21 cellular contexts compared by ENCODE assay signal in genomic region chr16:88883946-88884345, GRCh38. TPM values are rescaled to one million over a fixed set of nuclear protein-coding genes. Genes with fewer than 3 reads are reported as not detected.
DNase-seq lines count a peak whose midpoint lies in the region; ATAC-seq, FAIRE-seq and TF ChIP-seq lines count a peak whose summit lies in the region.
"Had no signal": no experiment of that assay in that cellular context is flagged by ENCODE, and none has a peak within 500 bp of the region (broad histone marks: within the 10 kb centered on the region; RNA-seq: fewer than 3 reads in every experiment).

No MANE protein-coding gene starts in this region.

- H3K9ac ChIP-seq in HepG2 (ENCODE audit: insufficient read depth, low read depth, low read length): no peak overlapping the region
- no peak overlapping the region for H3K9ac ChIP-seq in K562 (ENCODE audit: insufficient read depth in 1 of 2, low read depth in 2 of 2, low read length in 2 of 2)

- TF ChIP-seq CTCF in HepG2 (CRISPR knock-in tag; IDR thresholded peaks at IDR 0.05) (no peak), right lobe of liver (IDR thresholded peaks at IDR 0.05) (no peak), K562 (IDR thresholded peaks at IDR 0.05 in 2 of 3, conservative IDR thresholded peaks at IDR 0.05 in 1 of 3; ENCODE audit: insufficient read depth in 2 of 3, low read depth in 1 of 3, low read length in 3 of 3) (no peak), thyroid gland (IDR thresholded peaks at IDR 0.05) (no peak)

- 13% methylated on average over 10 of the region's 11 CpGs for WGBS in HepG2 (ENCODE audit: low lambda C conversion rate)
- WGBS in right lobe of liver (ENCODE audit: insufficient coverage, low coverage, low lambda C conversion rate, missing lambda C conversion rate): no CpG with 5 or more reads among the region's 11 CpGs
- WGBS in K562 (ENCODE audit: insufficient coverage, low coverage, missing lambda C conversion rate): 99% methylated on average over 11 of the region's 11 CpGs
- 89 to 96% methylated on average over 3 to 11 of the region's 11 CpGs for WGBS in thyroid gland, 2 donors
- 83% methylated on average over 11 of the region's 11 CpGs for WGBS in right cardiac atrium

- H3K4me2 ChIP-seq in HepG2 (ENCODE audit: low read depth, low read length) (no peak overlapping the region), K562 (ENCODE audit: insufficient read depth, low read length) (no peak overlapping the region)

- H3K4me3 ChIP-seq in HepG2 (replicated peaks in 1 of 3; ENCODE audit: insufficient read depth in 1 of 3, low read depth in 2 of 3, low read length in 3 of 3) (no peak overlapping the region), right lobe of liver (no peak overlapping the region), K562 (no peak overlapping the region), thyroid gland (replicated peaks in 1 of 3) (no peak overlapping the region), right cardiac atrium (ENCODE audit: low read length) (no peak overlapping the region)

- H3K4me1 ChIP-seq in HepG2 (ENCODE audit: insufficient read depth, low read length): peaks cover 24% of the 10 kb centered on the region
- H3K4me1 ChIP-seq in right lobe of liver: peaks cover 0 to 29% (median 0%) of the 10 kb centered on the region in 4 donors
- peaks cover 0 to 92% of the 10 kb centered on the region in 2 experiments; a peak in 3 of 5 replicates for H3K4me1 ChIP-seq in K562 (replicated peaks in 1 of 2; ENCODE audit: control insufficient read depth in 2 of 2, insufficient read depth in 2 of 2, low read length in 2 of 2)
- H3K4me1 ChIP-seq in thyroid gland: peaks cover 14 to 29% of the 10 kb centered on the region in 2 donors
- H3K4me1 ChIP-seq in right cardiac atrium (ENCODE audit: control insufficient read depth, insufficient read depth, low read length): no peaks in the 10 kb centered on the region

- POLR2A ChIA-PET in HepG2 (lab: Yijun Ruan, JAX): no interaction called here
- POLR2A ChIA-PET in K562 (lab: Yijun Ruan, JAX): no interaction called here

- no peak for TF ChIP-seq POLR2A in HepG2 (IDR thresholded peaks at IDR 0.05; ENCODE audit: insufficient read depth in 1 of 2, low read depth in 2 of 2, low read length in 2 of 2)
- no peak for TF ChIP-seq POLR2A in right lobe of liver (IDR thresholded peaks at IDR 0.05)
- TF ChIP-seq POLR2A in K562 (conservative IDR thresholded peaks at IDR 0.05): no peak
- no peak for TF ChIP-seq POLR2A in thyroid gland (IDR thresholded peaks at IDR 0.05)

- H3K27ac ChIP-seq in HepG2 (ENCODE audit: extremely low read length, insufficient read depth, low read length): no peak overlapping the region
- H3K27ac ChIP-seq in right lobe of liver: no peak overlapping the region
- no peak overlapping the region for H3K27ac ChIP-seq in K562 (ENCODE audit: extremely low read depth, low read depth, low read length)
- no peak overlapping the region for H3K27ac ChIP-seq in thyroid gland
- no peak overlapping the region for H3K27ac ChIP-seq in right cardiac atrium (ENCODE audit: low read length)

- CTCF ChIA-PET in HepG2 (lab: Yijun Ruan, JAX; ENCODE audit: low intra/inter-chr PET ratio, low total read pairs): no interaction called here
- CTCF ChIA-PET in K562 (lab: Yijun Ruan, JAX; ENCODE audit: low intra/inter-chr PET ratio): no interaction called here

- H3K9me3 ChIP-seq in HepG2 (ENCODE audit: low read length) (no peaks in the 10 kb centered on the region), right lobe of liver (no peaks in the 10 kb centered on the region), K562 (replicated peaks; ENCODE audit: control insufficient read depth, insufficient read depth, low read depth, low read length) (peaks cover 3% of the 10 kb centered on the region), thyroid gland (no peaks in the 10 kb centered on the region), right cardiac atrium (ENCODE audit: control insufficient read depth, low read length) (no peaks in the 10 kb centered on the region)

- peaks cover 36 to 97% of the 10 kb centered on the region in 2 experiments for H3K27me3 ChIP-seq in HepG2 (ENCODE audit: control insufficient read depth in 1 of 2, insufficient read depth in 2 of 2, low read length in 2 of 2)
- H3K27me3 ChIP-seq in right lobe of liver: no peaks in the 10 kb centered on the region
- H3K27me3 ChIP-seq in K562 (ENCODE audit: control insufficient read depth in 2 of 2, insufficient read depth in 2 of 2, low read length in 2 of 2): no peaks in the 10 kb centered on the region
- H3K27me3 ChIP-seq in thyroid gland: no peaks in the 10 kb centered on the region
- H3K27me3 ChIP-seq in right cardiac atrium (ENCODE audit: control insufficient read depth, insufficient read depth): no peaks in the 10 kb centered on the region

- intact Hi-C loops in HepG2 (cut with micrococcal nuclease; ENCODE audit: unreplicated experiment): no loop called here
- intact Hi-C loops in right lobe of liver (cut with DNase I): no loop called here
- intact Hi-C loops in K562 (cut with micrococcal nuclease): no loop called here
- intact Hi-C loops in posterior cingulate gyrus (cut with DNase I): no loop called here
- intact Hi-C loops in thyroid gland (cut with DNase I): no loop called here
- intact Hi-C loops in right cardiac atrium (cut with DNase I): no loop called here

- no peaks in the 10 kb centered on the region for H3K79me2 ChIP-seq in HepG2 (ENCODE audit: insufficient read depth, low read length)
- peaks cover 23% of the 10 kb centered on the region for H3K79me2 ChIP-seq in K562 (ENCODE audit: control insufficient read depth, insufficient read depth, low read length)

- H3K9me1 ChIP-seq in K562 (ENCODE audit: control insufficient read depth, insufficient read depth, low read length): no peaks in the 10 kb centered on the region

- FAIRE-seq in HepG2 (lab: Jason Lieb, UNC) (no peak), K562 (lab: Jason Lieb, UNC) (no peak)
- FAIRE-seq: GM12891, GM18507 had no signal

- H3K36me3 ChIP-seq in HepG2 (replicated peaks in 1 of 2; ENCODE audit: control insufficient read depth in 1 of 2, insufficient read depth in 2 of 2, low read length in 2 of 2) (no peaks in the 10 kb centered on the region), right lobe of liver (no peaks in the 10 kb centered on the region), K562 (ENCODE audit: control insufficient read depth, insufficient read depth, low read length) (peaks cover 97% of the 10 kb centered on the region), thyroid gland (no peaks in the 10 kb centered on the region)

- BruUV-seq in HepG2 (replicated peaks; lab: Mats Ljungman, UMichigan): no TSS peak
- no TSS peak for BruUV-seq in K562 (replicated peaks; lab: Mats Ljungman, UMichigan)

- H4K20me1 ChIP-seq in HepG2 (ENCODE audit: insufficient read depth, low read length) (peaks cover 14% of the 10 kb centered on the region; the same call in 1 of the 2 replicates), K562 (replicated peaks; ENCODE audit: control insufficient read depth, insufficient read depth, low read length) (no peaks in the 10 kb centered on the region)

- in situ Hi-C loops in HepG2 (cut with HindIII; ENCODE audit: extremely low pct_ligation_motif_present, low pct_unique_long_range_greater_than_20kb): no loop called here
- in situ Hi-C loops in K562 (cut with MboI): no loop called here

- TF ChIP-seq EP300 in HepG2 (IDR thresholded peaks at IDR 0.05; ENCODE audit: low read depth in 2 of 2, low read length in 2 of 2) (no peak), HepG2 (CRISPR knock-in tag; IDR thresholded peaks at IDR 0.05; ENCODE audit: borderline replicate concordance) (no peak), K562 (IDR thresholded peaks at IDR 0.05; ENCODE audit: low read length) (no peak)

- ATAC-seq in HepG2 (no peak), right lobe of liver (no peak), K562 (no peak), GM21529 (IDR thresholded peaks at IDR 0.05; ENCODE audit: unreplicated experiment) (no peak), right cardiac atrium (no peak)
- ATAC-seq: Panc1 had no signal

- no peak for DNase-seq in HepG2 (ENCODE audit: low spot score)
- DNase-seq in right lobe of liver: no peak
- DNase-seq in K562 (ENCODE audit: extremely low read depth in 1 of 4, low spot score in 3 of 4): no peak
- DNase-seq in posterior cingulate gyrus: peak in 7 of 10 donors; percentile 17 to 91 (median 50)
- DNase-seq in thyroid gland: no peak
- no peak for DNase-seq in right cardiac atrium
- DNase-seq: CD4-positive, alpha-beta memory T cell; GOT3; MM.1S; NCI-H1105 treated with DMSO at 0.1 percent for 48 hours; NCI-H187; NCI-H2107; NCI-H345; NCI-H524 treated with DMSO at 0.1 percent for 48 hours had no signal

- TF ChIP-seq RAD21 in HepG2 (CRISPR knock-in tag; IDR thresholded peaks at IDR 0.05) (no peak), K562 (CRISPR knock-in tag; conservative IDR thresholded peaks at IDR 0.05 in 1 of 2, IDR thresholded peaks at IDR 0.05 in 1 of 2) (no peak)

- H2AFZ ChIP-seq in HepG2 (ENCODE audit: low read length): no peak overlapping the region
- H2AFZ ChIP-seq in K562 (ENCODE audit: low read depth, low read length): no peak overlapping the region

RNA-seq across cellular contexts. Expression of gene PABPN1L, which starts 17.5 kb away (rescaled TPM):
- total RNA-seq in HepG2 (2016; rRNA removed; fragmentation: Illumina TruSeq; extraction: Trizol) (not detected in 2 replicates), right lobe of liver (under 1 TPM in 1 of 6 experiments, not detected in 5; 0.37 TPM), K562 (2014; rRNA removed) (0.32 TPM in 1 of 2 replicates, not detected in the other), K562 (2014; rRNA removed; fragmentation: Illumina TruSeq; extraction: Trizol) (not detected in 2 replicates), K562 (2015; rRNA removed; fragmentation: Illumina TruSeq; extraction: Trizol) (0.19 TPM in 1 of 2 replicates, not detected in the other), K562 (2021) (0.29 TPM in 1 of 2 replicates, not detected in the other), thyroid gland (not detected), right cardiac atrium (not detected)
- not detected in 2 replicates for total RNA-seq in HepG2 (2016; cell fraction: cytosol; rRNA removed; fragmentation: Illumina TruSeq; extraction: Trizol; ENCODE audit: low read depth)
- not detected in 2 replicates for total RNA-seq in HepG2 (2016; cell fraction: insoluble cytoplasmic fraction; rRNA removed; fragmentation: Illumina TruSeq; extraction: Trizol)
- not detected in 2 replicates for total RNA-seq in HepG2 (2016; cell fraction: membrane; rRNA removed; fragmentation: Illumina TruSeq; extraction: Trizol)
- not detected in 2 replicates for total RNA-seq in HepG2 (2016; cell fraction: nucleus; rRNA removed; fragmentation: Illumina TruSeq; extraction: Trizol)
- polyA plus RNA-seq in HepG2 (2011; rRNA removed) (not detected in 2 replicates), K562 (2011; rRNA removed) (not detected in 2 replicates), K562 (2014; fragmentation: Illumina TruSeq; extraction: Trizol) (not detected in 2 replicates), K562 (2014; fragmentation: Nextera tagmentation; extraction: Ambion mirVana) (not detected), K562 (2014; rRNA removed) (0.11 TPM in 1 of 2 replicates, not detected in the other), right cardiac atrium (not detected)
- not detected in 2 replicates for polyA plus RNA-seq in HepG2 (2011; cell fraction: cytosol; rRNA removed)
- polyA plus RNA-seq in HepG2 (2011; cell fraction: nucleus; rRNA removed): not detected in 2 replicates
- polyA plus RNA-seq in HepG2 (2012): not detected in 2 replicates
- not detected in 2 replicates for polyA plus RNA-seq in HepG2 (2016; cell fraction: cytosol; fragmentation: Illumina TruSeq; extraction: Trizol; ENCODE audit: low read depth)
- not detected in 2 replicates for polyA plus RNA-seq in HepG2 (2016; cell fraction: insoluble cytoplasmic fraction; fragmentation: Illumina TruSeq; extraction: Trizol; ENCODE audit: low read depth)
- not detected in 2 replicates for polyA plus RNA-seq in HepG2 (2016; cell fraction: membrane; fragmentation: Illumina TruSeq; extraction: Trizol; ENCODE audit: low read depth)
- polyA plus RNA-seq in HepG2 (2016; cell fraction: nucleus; fragmentation: Illumina TruSeq; extraction: Trizol; ENCODE audit: insufficient read depth, low read depth): not detected in 2 replicates
- polyA minus RNA-seq in HepG2 (2011; rRNA and poly(A)+ RNA removed; ENCODE audit: low replicate concordance): not detected in 2 replicates
- not detected in 2 replicates for polyA minus RNA-seq in HepG2 (2011; cell fraction: cytosol; rRNA and poly(A)+ RNA removed)
- not detected in 2 replicates for polyA minus RNA-seq in HepG2 (2011; cell fraction: nucleus; rRNA and poly(A)+ RNA removed)
- total RNA-seq in K562 (2011; cell fraction: chromatin; rRNA removed; ENCODE audit: low replicate concordance): 0.46 and 2.2 TPM in 2 replicates
- 0.26 and 0.50 TPM in 2 replicates for total RNA-seq in K562 (2011; cell fraction: nucleolus; rRNA removed)
- total RNA-seq in K562 (2011; cell fraction: nucleoplasm; rRNA removed): 0.29 and 0.99 TPM in 2 replicates
- polyA plus RNA-seq in K562 (2011; cell fraction: cytosol; rRNA removed): not detected in 2 replicates
- polyA plus RNA-seq in K562 (2011; cell fraction: nucleus; rRNA removed): 0.55 and 0.58 TPM in 2 replicates
- 0.29 and 0.71 TPM in 2 replicates for polyA plus RNA-seq in K562 (2012)
- not detected in 2 replicates for polyA minus RNA-seq in K562 (2011; rRNA and poly(A)+ RNA removed)
- polyA minus RNA-seq in K562 (2011; cell fraction: cytosol; rRNA and poly(A)+ RNA removed): not detected in 2 replicates
- polyA minus RNA-seq in K562 (2011; cell fraction: nucleus; rRNA and poly(A)+ RNA removed): not detected in 2 replicates
- total RNA-seq: A172; CD4-positive, alpha-beta memory T cell; LHCN-M2; SK-MEL-5 had no signal
- polyA plus RNA-seq: CD4-positive, alpha-beta memory T cell had no signal

RNA-seq across cellular contexts. Expression of gene TRAPPC2L, which starts 27.0 kb away (rescaled TPM):
- total RNA-seq in HepG2 (2016; rRNA removed; fragmentation: Illumina TruSeq; extraction: Trizol): 107 and 158 TPM in 2 replicates
- total RNA-seq in HepG2 (2016; cell fraction: cytosol; rRNA removed; fragmentation: Illumina TruSeq; extraction: Trizol; ENCODE audit: low read depth): 39.7 and 49.5 TPM in 2 replicates
- total RNA-seq in HepG2 (2016; cell fraction: insoluble cytoplasmic fraction; rRNA removed; fragmentation: Illumina TruSeq; extraction: Trizol): 117 and 161 TPM in 2 replicates
- 55.4 and 64.8 TPM in 2 replicates for total RNA-seq in HepG2 (2016; cell fraction: membrane; rRNA removed; fragmentation: Illumina TruSeq; extraction: Trizol)
- 54.9 and 68.3 TPM in 2 replicates for total RNA-seq in HepG2 (2016; cell fraction: nucleus; rRNA removed; fragmentation: Illumina TruSeq; extraction: Trizol)
- polyA plus RNA-seq in HepG2 (2011; rRNA removed): 94.9 and 96.3 TPM in 2 replicates
- 49.7 and 65.0 TPM in 2 replicates for polyA plus RNA-seq in HepG2 (2011; cell fraction: cytosol; rRNA removed)
- 60.0 and 63.3 TPM in 2 replicates for polyA plus RNA-seq in HepG2 (2011; cell fraction: nucleus; rRNA removed)
- 72.5 and 94.4 TPM in 2 replicates for polyA plus RNA-seq in HepG2 (2012)
- 51.9 and 69.2 TPM in 2 replicates for polyA plus RNA-seq in HepG2 (2016; cell fraction: cytosol; fragmentation: Illumina TruSeq; extraction: Trizol; ENCODE audit: low read depth)
- polyA plus RNA-seq in HepG2 (2016; cell fraction: insoluble cytoplasmic fraction; fragmentation: Illumina TruSeq; extraction: Trizol; ENCODE audit: low read depth): 217 and 222 TPM in 2 replicates
- polyA plus RNA-seq in HepG2 (2016; cell fraction: membrane; fragmentation: Illumina TruSeq; extraction: Trizol; ENCODE audit: low read depth): 75.4 and 76.3 TPM in 2 replicates
- polyA plus RNA-seq in HepG2 (2016; cell fraction: nucleus; fragmentation: Illumina TruSeq; extraction: Trizol; ENCODE audit: insufficient read depth, low read depth): 124 and 134 TPM in 2 replicates
- polyA minus RNA-seq in HepG2 (2011; rRNA and poly(A)+ RNA removed; ENCODE audit: low replicate concordance): 63.0 and 105 TPM in 2 replicates
- 10.9 and 13.1 TPM in 2 replicates for polyA minus RNA-seq in HepG2 (2011; cell fraction: cytosol; rRNA and poly(A)+ RNA removed)
- 45.4 and 54.3 TPM in 2 replicates for polyA minus RNA-seq in HepG2 (2011; cell fraction: nucleus; rRNA and poly(A)+ RNA removed)
- total RNA-seq in right lobe of liver: 10 to 100 TPM; 15.1 to 25.5 (median 20.1) TPM
- 43.1 and 83.7 TPM in 2 replicates for total RNA-seq in K562 (2011; cell fraction: chromatin; rRNA removed; ENCODE audit: low replicate concordance)
- total RNA-seq in K562 (2011; cell fraction: nucleolus; rRNA removed): 64.3 and 69.7 TPM in 2 replicates
- total RNA-seq in K562 (2011; cell fraction: nucleoplasm; rRNA removed): 53.0 and 53.7 TPM in 2 replicates
- total RNA-seq in K562 (2014; rRNA removed): 60.4 and 77.5 TPM in 2 replicates
- 92.6 and 126 TPM in 2 replicates for total RNA-seq in K562 (2014; rRNA removed; fragmentation: Illumina TruSeq; extraction: Trizol)
- 61.1 and 69.1 TPM in 2 replicates for total RNA-seq in K562 (2015; rRNA removed; fragmentation: Illumina TruSeq; extraction: Trizol)
- total RNA-seq in K562 (2021): 89.1 and 92.6 TPM in 2 replicates
- 124 and 163 TPM in 2 replicates for polyA plus RNA-seq in K562 (2011; rRNA removed)
- 94.2 and 150 TPM in 2 replicates for polyA plus RNA-seq in K562 (2011; cell fraction: cytosol; rRNA removed)
- polyA plus RNA-seq in K562 (2011; cell fraction: nucleus; rRNA removed): 96.2 and 120 TPM in 2 replicates
- polyA plus RNA-seq in K562 (2012): 69.9 and 168 TPM in 2 replicates
- polyA plus RNA-seq in K562 (2014; fragmentation: Illumina TruSeq; extraction: Trizol): 97.5 and 104 TPM in 2 replicates
- 100 to 1,000 TPM; 345 to 398 TPM for polyA plus RNA-seq in K562 (2014; fragmentation: Nextera tagmentation; extraction: Ambion mirVana)
- polyA plus RNA-seq in K562 (2014; rRNA removed): 92.4 and 99.1 TPM in 2 replicates
- polyA minus RNA-seq in K562 (2011; rRNA and poly(A)+ RNA removed): 28.3 and 55.3 TPM in 2 replicates
- polyA minus RNA-seq in K562 (2011; cell fraction: cytosol; rRNA and poly(A)+ RNA removed): 24.9 and 30.9 TPM in 2 replicates
- 30.4 and 33.3 TPM in 2 replicates for polyA minus RNA-seq in K562 (2011; cell fraction: nucleus; rRNA and poly(A)+ RNA removed)
- total RNA-seq in thyroid gland: 10 to 100 TPM; 18.9 to 50.4 (median 43.8) TPM
- total RNA-seq in right cardiac atrium: 10 to 100 TPM; 45.5 to 61.5 (median 55.0) TPM
- 43.7 TPM for polyA plus RNA-seq in right cardiac atrium

RNA-seq across cellular contexts. Expression of gene GALNS, which starts 27.2 kb away (rescaled TPM):
- total RNA-seq in HepG2 (2016; rRNA removed; fragmentation: Illumina TruSeq; extraction: Trizol): 2.8 and 9.2 TPM in 2 replicates
- total RNA-seq in HepG2 (2016; cell fraction: cytosol; rRNA removed; fragmentation: Illumina TruSeq; extraction: Trizol; ENCODE audit: low read depth): 3.6 and 3.7 TPM in 2 replicates
- 2.6 and 11.0 TPM in 2 replicates for total RNA-seq in HepG2 (2016; cell fraction: insoluble cytoplasmic fraction; rRNA removed; fragmentation: Illumina TruSeq; extraction: Trizol)
- total RNA-seq in HepG2 (2016; cell fraction: membrane; rRNA removed; fragmentation: Illumina TruSeq; extraction: Trizol): 4.2 and 5.1 TPM in 2 replicates
- total RNA-seq in HepG2 (2016; cell fraction: nucleus; rRNA removed; fragmentation: Illumina TruSeq; extraction: Trizol): 12.2 and 14.1 TPM in 2 replicates
- polyA plus RNA-seq in HepG2 (2011; rRNA removed): 9.5 and 9.8 TPM in 2 replicates
- polyA plus RNA-seq in HepG2 (2011; cell fraction: cytosol; rRNA removed): 7.1 and 10.3 TPM in 2 replicates
- polyA plus RNA-seq in HepG2 (2011; cell fraction: nucleus; rRNA removed): 30.6 and 39.2 TPM in 2 replicates
- 8.2 and 13.0 TPM in 2 replicates for polyA plus RNA-seq in HepG2 (2012)
- polyA plus RNA-seq in HepG2 (2016; cell fraction: cytosol; fragmentation: Illumina TruSeq; extraction: Trizol; ENCODE audit: low read depth): 2.4 and 2.8 TPM in 2 replicates
- polyA plus RNA-seq in HepG2 (2016; cell fraction: insoluble cytoplasmic fraction; fragmentation: Illumina TruSeq; extraction: Trizol; ENCODE audit: low read depth): 4.4 and 4.7 TPM in 2 replicates
- 4.1 and 4.7 TPM in 2 replicates for polyA plus RNA-seq in HepG2 (2016; cell fraction: membrane; fragmentation: Illumina TruSeq; extraction: Trizol; ENCODE audit: low read depth)
- polyA plus RNA-seq in HepG2 (2016; cell fraction: nucleus; fragmentation: Illumina TruSeq; extraction: Trizol; ENCODE audit: insufficient read depth, low read depth): 27.3 and 29.9 TPM in 2 replicates
- 11.5 and 13.9 TPM in 2 replicates for polyA minus RNA-seq in HepG2 (2011; rRNA and poly(A)+ RNA removed; ENCODE audit: low replicate concordance)
- polyA minus RNA-seq in HepG2 (2011; cell fraction: cytosol; rRNA and poly(A)+ RNA removed): 5.2 and 6.1 TPM in 2 replicates
- polyA minus RNA-seq in HepG2 (2011; cell fraction: nucleus; rRNA and poly(A)+ RNA removed): 13.4 and 18.0 TPM in 2 replicates
- 10 to 100 TPM in 5 of 6 experiments, 1 to 10 TPM in 1; 9.2 to 20.6 (median 16.5) TPM for total RNA-seq in right lobe of liver
- 69.8 and 180 TPM in 2 replicates for total RNA-seq in K562 (2011; cell fraction: chromatin; rRNA removed; ENCODE audit: low replicate concordance)
- 70.5 and 71.6 TPM in 2 replicates for total RNA-seq in K562 (2011; cell fraction: nucleolus; rRNA removed)
- 50.8 and 56.2 TPM in 2 replicates for total RNA-seq in K562 (2011; cell fraction: nucleoplasm; rRNA removed)
- 3.4 and 5.4 TPM in 2 replicates for total RNA-seq in K562 (2014; rRNA removed)
- total RNA-seq in K562 (2014; rRNA removed; fragmentation: Illumina TruSeq; extraction: Trizol): 2.4 and 4.1 TPM in 2 replicates
- 5.6 and 5.9 TPM in 2 replicates for total RNA-seq in K562 (2015; rRNA removed; fragmentation: Illumina TruSeq; extraction: Trizol)
- 12.3 and 13.2 TPM in 2 replicates for total RNA-seq in K562 (2021)
- 3.9 and 4.3 TPM in 2 replicates for polyA plus RNA-seq in K562 (2011; rRNA removed)
- polyA plus RNA-seq in K562 (2011; cell fraction: cytosol; rRNA removed): 3.9 and 9.1 TPM in 2 replicates
- polyA plus RNA-seq in K562 (2011; cell fraction: nucleus; rRNA removed): 20.2 and 34.5 TPM in 2 replicates
- polyA plus RNA-seq in K562 (2012): 11.1 and 16.0 TPM in 2 replicates
- 6.0 and 7.0 TPM in 2 replicates for polyA plus RNA-seq in K562 (2014; fragmentation: Illumina TruSeq; extraction: Trizol)
- polyA plus RNA-seq in K562 (2014; fragmentation: Nextera tagmentation; extraction: Ambion mirVana): under 1 TPM; 0.38 to 0.63 TPM
- polyA plus RNA-seq in K562 (2014; rRNA removed): 6.7 and 8.6 TPM in 2 replicates
- 1.9 and 3.7 TPM in 2 replicates for polyA minus RNA-seq in K562 (2011; rRNA and poly(A)+ RNA removed)
- 3.2 and 3.3 TPM in 2 replicates for polyA minus RNA-seq in K562 (2011; cell fraction: cytosol; rRNA and poly(A)+ RNA removed)
- 7.0 and 7.8 TPM in 2 replicates for polyA minus RNA-seq in K562 (2011; cell fraction: nucleus; rRNA and poly(A)+ RNA removed)
- 10 to 100 TPM; 14.4 to 41.9 (median 33.0) TPM for total RNA-seq in thyroid gland
- total RNA-seq in right cardiac atrium: 10 to 100 TPM; 17.6 to 22.3 (median 18.8) TPM
- 21.0 TPM for polyA plus RNA-seq in right cardiac atrium

Comparison
In these comparisons a context has a peak if more than half of its experiments do, and no peak if none do; other contexts are left out.
1. DNase-seq: peak in posterior cingulate gyrus (7 of 10); none in HepG2 (single experiment), right lobe of liver (0 of 3), K562 (0 of 4), thyroid gland (0 of 2) and right cardiac atrium (0 of 3).
2. Of the 241 proteins assayed by ChIP-seq in both HepG2 and K562: peak only in HepG2: PATZ1; only in K562: POLR2G and TFAP4; in both: none; in neither: 238.